In the genomic region with DNA sequence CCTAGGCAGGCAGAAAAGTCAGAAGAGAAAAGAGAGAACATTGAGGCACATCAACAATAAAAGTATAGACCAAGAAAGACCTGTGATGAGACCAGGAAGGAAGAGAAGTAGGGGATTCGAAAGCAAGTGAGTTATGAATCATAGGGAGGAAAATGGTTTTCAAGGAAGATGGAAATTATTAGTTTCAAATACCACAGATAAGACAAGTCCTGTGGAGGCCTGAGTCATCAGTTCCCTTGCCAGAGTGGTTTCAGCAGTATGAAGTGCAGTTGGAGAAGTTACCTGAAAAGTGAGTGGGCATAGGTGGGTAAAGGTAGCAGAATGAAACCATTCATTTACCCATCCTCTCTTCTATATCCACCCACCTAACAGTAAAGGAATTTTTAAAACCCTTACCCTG, we compare ENCODE assay signal across 17 cellular contexts. TPM values are rescaled to one million over a fixed set of nuclear protein-coding genes. Genes with fewer than 3 reads are reported as not detected.
A peak's percentile ranks its signal among the peaks of the same experiment; 100 is the strongest.
DNase-seq lines count a peak whose midpoint lies in the region; ATAC-seq and TF ChIP-seq lines count a peak whose summit lies in the region.
"Had no signal": no experiment of that assay in that cellular context is flagged by ENCODE, and none has a peak within 500 bp of the region (broad histone marks: within the 10 kb centered on the region; RNA-seq: fewer than 3 reads in every experiment).

No MANE protein-coding gene starts in this region.

- no peaks in the 10 kb centered on the region for H3K27me3 ChIP-seq in hepatocyte
- no peaks in the 10 kb centered on the region for H3K27me3 ChIP-seq in aorta (ENCODE audit: control insufficient read depth in 1 of 2, insufficient read depth in 2 of 2, low read length in 1 of 2)
- H3K27me3 ChIP-seq: heart right ventricle had no signal

- H3K4me1 ChIP-seq in hepatocyte (ENCODE audit: insufficient read depth) (peaks cover 14% of the 10 kb centered on the region), aorta (ENCODE audit: control insufficient read depth in 1 of 2, insufficient read depth in 2 of 2, low read length in 2 of 2) (no peaks in the 10 kb centered on the region)
- H3K4me1 ChIP-seq: HAP-1, heart right ventricle had no signal

- no peak overlapping the region for H3K4me2 ChIP-seq in hepatocyte

- TF ChIP-seq CTCF in hepatocyte (IDR thresholded peaks at IDR 0.05; ENCODE audit: poor library complexity) = no peak

- ATAC-seq in left cardiac atrium (peak; percentile 30 to 91), Right ventricle myocardium inferior (no peak), aorta (ENCODE audit: low FRiP score) (peak; percentile 38), HG02678 (IDR thresholded peaks at IDR 0.05; ENCODE audit: unreplicated experiment) (no peak)
- ATAC-seq: left lobe of liver had no signal

- 70% methylated on average over 1 of the region's 1 CpG for WGBS in hepatocyte (ENCODE audit: low lambda C conversion rate, missing lambda C conversion rate)
- WGBS in aorta, 2 donors = 44 to 60% methylated on average over 1 of the region's 1 CpG

- peak overlapping the region; percentile 25 for H2AFZ ChIP-seq in hepatocyte

- DNase-seq in left cardiac atrium (peak; percentile 30), Right ventricle myocardium inferior (ENCODE audit: missing footprints) (no peak), astrocyte of the hippocampus (ENCODE audit: low read depth, low spot score) (peak; percentile 8), hepatocyte (ENCODE audit: low spot score) (peak; percentile 45), aorta (peak in 1 of 2 donors; percentile 54), EL (no peak)
- no peak for DNase-seq in stimulated activated CD4-positive, alpha-beta T cell treated with anti-CD3 and anti-CD28 coated beads, Interleukin-2, amount 100 ng/mL, for 24 hours
- DNase-seq: activated gamma-delta T cell; CD4-positive, alpha-beta T cell; heart right ventricle; NCI-H1694 treated with DMSO at 0.1 percent for 48 hours; substantia nigra; WERI-Rb-1 had no signal

- no peak overlapping the region for H3K4me3 ChIP-seq in hepatocyte
- no peak overlapping the region for H3K4me3 ChIP-seq in aorta (ENCODE audit: low read length in 2 of 2)
- H3K4me3 ChIP-seq: HAP-1, heart right ventricle, SK-N-MC had no signal

- H3K9me2 ChIP-seq in hepatocyte (replicated peaks; ENCODE audit: insufficient read depth) = no peaks in the 10 kb centered on the region

- no peaks in the 10 kb centered on the region for H4K20me1 ChIP-seq in hepatocyte (ENCODE audit: insufficient read depth, poor library complexity, severe bottlenecking)

- intact Hi-C loops in left cardiac atrium (cut with DNase I) (no loop called here), Right ventricle myocardium inferior (cut with DNase I) (no loop called here), aorta (cut with DNase I) (no loop called here)

- no peaks in the 10 kb centered on the region for H3K9me3 ChIP-seq in hepatocyte (ENCODE audit: low read depth)
- no peaks in the 10 kb centered on the region for H3K9me3 ChIP-seq in aorta (ENCODE audit: control insufficient read depth, low read length)
- H3K9me3 ChIP-seq: HAP-1 had no signal

- no peaks in the 10 kb centered on the region for H3K79me2 ChIP-seq in hepatocyte

- H3K36me3 ChIP-seq in hepatocyte (replicated peaks; ENCODE audit: insufficient read depth, low read depth) = no peaks in the 10 kb centered on the region
- H3K36me3 ChIP-seq in aorta (ENCODE audit: control insufficient read depth in 1 of 2, insufficient read depth in 2 of 2, low read length in 1 of 2) = no peaks in the 10 kb centered on the region
- H3K36me3 ChIP-seq: HAP-1, heart right ventricle, WERI-Rb-1 had no signal

- H3K27ac ChIP-seq in hepatocyte (peak overlapping the region; percentile 79), aorta (ENCODE audit: low read depth in 1 of 2, low read length in 2 of 2) (no peak overlapping the region)
- H3K27ac ChIP-seq: heart right ventricle, SK-N-MC, WERI-Rb-1 had no signal

RNA-seq across cellular contexts. Expression of a gene that starts 25.2 kb away (rescaled TPM):
- total RNA-seq in left cardiac atrium = 1 to 10 TPM in 1 of 2 donors, under 1 TPM in 1; 0.68 to 1.2 TPM
- total RNA-seq in Right ventricle myocardium inferior = not detected
- total RNA-seq in hepatocyte = 639 and 683 TPM in 2 replicates
- 292 and 312 TPM in 2 replicates for polyA plus RNA-seq in hepatocyte
- total RNA-seq in aorta = 1 to 10 TPM; 1.4 to 7.5 TPM
- polyA plus RNA-seq in aorta = 100 to 1,000 TPM in 1 of 2 donors, 10 to 100 TPM in 1; 16.2 to 187 TPM
- total RNA-seq: CD4-positive, alpha-beta T cell had no signal

Comparison
In these comparisons a context has a peak if more than half of its experiments do, and no peak if none do; other contexts are left out.
1. ATAC-seq: peak in left cardiac atrium (2 of 2) and aorta (single experiment); none in Right ventricle myocardium inferior (single experiment) and HG02678 (single experiment).
2. DNase-seq: peak in left cardiac atrium (single experiment), astrocyte of the hippocampus (single experiment) and hepatocyte (single experiment); none in Right ventricle myocardium inferior (single experiment), stimulated activated CD4-positive, alpha-beta T cell treated with anti-CD3 and anti-CD28 coated beads, Interleukin-2, amount 100 ng/mL, for 24 hours (0 of 2) and EL (single experiment).
3. RNA of a gene that starts 25.2 kb away (total RNA-seq): 639 to 683 TPM in hepatocyte; 1.4 to 7.5 TPM in aorta, 0.68 to 1.2 TPM in left cardiac atrium and not detected in Right ventricle myocardium inferior (single experiment); every median in the first group is over 10 times any median in the second.